15 cellular contexts compared by ENCODE assay signal in genomic region chrX:134547047-134547679, GRCh38.
DNase-seq lines count a peak whose midpoint lies in the region; TF ChIP-seq lines count a peak whose summit lies in the region.
"Had no signal": no experiment of that assay in that cellular context is flagged by ENCODE, and none has a peak within 500 bp of the region (broad histone marks: within the 10 kb centered on the region; RNA-seq: fewer than 3 reads in every experiment).

No MANE protein-coding gene starts in this region.

- H3K4me1 Mint-ChIP-seq in progenitor cell of endocrine pancreas (ENCODE audit: low read depth) = peaks cover 24% of the 10 kb centered on the region

- H3K9me2 ChIP-seq in GM23248 (ENCODE audit: insufficient read depth) = no peaks in the 10 kb centered on the region

- WGBS in GM23248 (ENCODE audit: low coverage in 1 of 2, low lambda C conversion rate in 2 of 2, missing lambda C conversion rate in 2 of 2), 2 experiments = 37 to 39% methylated on average over 7 of the region's 7 CpGs

- peaks cover 7% of the 10 kb centered on the region for H3K9me3 Mint-ChIP-seq in progenitor cell of endocrine pancreas (ENCODE audit: low read depth)
- H3K9me3 Mint-ChIP-seq: activated T-helper 17 cell treated with anti-CD3 and anti-CD28 coated beads, Interleukin-2, amount 50 U/mL, for 72 hours; CD8-positive, alpha-beta T cell had no signal

- no peaks in the 10 kb centered on the region for H3K9me3 ChIP-seq in GM23248 (ENCODE audit: low read depth)
- no peaks in the 10 kb centered on the region for H3K9me3 ChIP-seq in SJSA1 (replicated peaks)

- no peaks in the 10 kb centered on the region; the same call in 1 of the 2 replicates for H3K36me3 ChIP-seq in GM23248 (ENCODE audit: low read depth)
- H3K36me3 ChIP-seq in SJSA1 = peaks cover 34% of the 10 kb centered on the region

- H3K4me1 ChIP-seq in GM23248 (ENCODE audit: insufficient read depth) (peaks cover 11% of the 10 kb centered on the region), SJSA1 (replicated peaks) (peaks cover 31% of the 10 kb centered on the region)

- DNase-seq in GM23248 (peak; percentile 64), SJSA1 (ENCODE audit: low read depth in 1 of 2, low spot score in 2 of 2) (no peak), fibroblast of peridontal ligament (ENCODE audit: extremely low read depth) (peak; percentile 10), progenitor cell of endocrine pancreas (ENCODE audit: low spot score, unreplicated experiment) (no peak), NCI-H345 treated with DMSO at 0.1 percent for 48 hours (lab: John Stamatoyannopoulos, UW; ENCODE audit: unreplicated experiment) (no peak), COLO829 (ENCODE audit: low spot score) (no peak), NCI-H2227 (lab: John Stamatoyannopoulos, UW; ENCODE audit: unreplicated experiment) (no peak)
- no peak for DNase-seq in activated naive CD4-positive, alpha-beta T cell treated with Interleukin-2 at 50 U/mL for 16 hours
- DNase-seq: CD8-positive, alpha-beta T cell; left colon; NCI-H1417 treated with DMSO at 0.1 percent for 48 hours; NCI-H69; occipital lobe; stimulated activated naive CD4-positive, alpha-beta T cell treated with Interleukin-2 at 50 U/mL for 16 hours had no signal

- no peak overlapping the region for H2AFZ ChIP-seq in GM23248

- H3K27me3 ChIP-seq in GM23248 (replicated peaks; ENCODE audit: insufficient read depth) = no peaks in the 10 kb centered on the region
- H3K27me3 ChIP-seq in SJSA1 (replicated peaks) = no peaks in the 10 kb centered on the region

- H3F3A ChIP-seq in GM23248 (ENCODE audit: insufficient read depth) = peaks cover 56% of the 10 kb centered on the region

- H3K9ac ChIP-seq in GM23248 = peak overlapping the region; percentile 89

- peaks cover 4% of the 10 kb centered on the region for H3K36me3 Mint-ChIP-seq in progenitor cell of endocrine pancreas (ENCODE audit: insufficient read depth)

- H3K27ac Mint-ChIP-seq in progenitor cell of endocrine pancreas = peak overlapping the region; percentile 52
- H3K27ac Mint-ChIP-seq: activated T-helper 17 cell treated with anti-CD3 and anti-CD28 coated beads, Interleukin-2, amount 50 U/mL, for 72 hours; CD8-positive, alpha-beta T cell had no signal

- H3K27ac ChIP-seq in GM23248 (peak overlapping the region; percentile 80), SJSA1 (no peak overlapping the region)

- peaks cover 5% of the 10 kb centered on the region for H3K27me3 Mint-ChIP-seq in progenitor cell of endocrine pancreas

- H3K4me3 Mint-ChIP-seq in progenitor cell of endocrine pancreas (ENCODE audit: low read depth) = peak overlapping the region; percentile 87

- H3K4me2 ChIP-seq in GM23248 (ENCODE audit: unreplicated experiment) = peak overlapping the region; percentile 99

- no peak for TF ChIP-seq CTCF in progenitor cell of endocrine pancreas (IDR thresholded peaks at IDR 0.05; ENCODE audit: unreplicated experiment)

- peaks cover 36% of the 10 kb centered on the region for H3K79me2 ChIP-seq in GM23248 (ENCODE audit: insufficient read depth)

- H3K4me3 ChIP-seq in GM23248 (peak overlapping the region; percentile 98), SJSA1 (peak overlapping the region; percentile 65)

- no peaks in the 10 kb centered on the region for H4K20me1 ChIP-seq in GM23248 (ENCODE audit: insufficient read depth)

- in situ Hi-C loops in GM23248 (cut with MboI) = no loop called here

Comparison
In these comparisons a context has a peak if more than half of its experiments do, and no peak if none do; other contexts are left out.
1. DNase-seq: peak in GM23248 (single experiment) and fibroblast of peridontal ligament (single experiment); none in SJSA1 (0 of 2), progenitor cell of endocrine pancreas (single experiment), activated naive CD4-positive, alpha-beta T cell treated with Interleukin-2 at 50 U/mL for 16 hours (single experiment), NCI-H345 treated with DMSO at 0.1 percent for 48 hours (single experiment), COLO829 (single experiment) and NCI-H2227 (single experiment).